19 cellular contexts compared by ENCODE assay signal in the genomic region with DNA sequence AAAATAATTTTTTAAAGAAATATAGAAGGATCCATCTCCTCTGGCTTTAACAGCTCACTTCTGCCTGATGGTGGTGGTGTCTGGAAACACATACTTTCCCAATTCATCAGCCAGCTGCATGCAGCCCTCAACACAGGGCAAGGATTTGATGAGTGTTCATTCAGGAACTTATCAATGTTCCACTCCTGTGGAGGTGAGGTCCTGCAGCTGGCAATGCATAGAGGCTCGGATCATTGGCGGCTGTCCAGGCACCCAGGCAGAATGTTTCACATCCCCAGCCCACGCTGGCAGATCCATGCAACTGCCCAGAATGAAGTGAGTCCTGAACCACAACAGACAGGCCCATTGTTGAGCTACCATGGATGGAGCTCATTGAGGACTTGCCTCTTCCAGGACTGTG. TPM values are rescaled to one million over a fixed set of nuclear protein-coding genes. Genes with fewer than 3 reads are reported as not detected.
A peak's percentile ranks its signal among the peaks of the same experiment; 100 is the strongest.
DNase-seq lines count a peak whose midpoint lies in the region; TF ChIP-seq lines count a peak whose summit lies in the region.
"Had no signal": no experiment of that assay in that cellular context is flagged by ENCODE, and none has a peak within 500 bp of the region (broad histone marks: within the 10 kb centered on the region; RNA-seq: fewer than 3 reads in every experiment).

No MANE protein-coding gene starts in this region.

- intact Hi-C loops in transverse colon (cut with DNase I; ENCODE audit: low total_unique reads), result no loop called here
- intact Hi-C loops in posterior cingulate gyrus (cut with DNase I), result no loop called here

- H3K4me1 ChIP-seq in SK-N-SH (ENCODE audit: control insufficient read depth in 1 of 2, insufficient read depth in 2 of 2, low read depth in 1 of 2, low read length in 1 of 2) (peaks cover 0 to 3% of the 10 kb centered on the region in 2 experiments; a peak in 1 of 4 replicates), fibroblast of lung (ENCODE audit: control insufficient read depth, extremely low read depth, insufficient read depth, low read length) (no peaks in the 10 kb centered on the region), transverse colon (no peaks in the 10 kb centered on the region)
- H3K4me1 ChIP-seq: lower lobe of right lung, upper lobe of left lung had no signal

- H3K79me2 ChIP-seq in SK-N-SH (ENCODE audit: insufficient read depth) (no peaks in the 10 kb centered on the region), fibroblast of lung (ENCODE audit: control insufficient read depth, insufficient read depth, low read length) (no peaks in the 10 kb centered on the region)

- H4K20me1 ChIP-seq in SK-N-SH (ENCODE audit: insufficient read depth) (no peaks in the 10 kb centered on the region), fibroblast of lung (ENCODE audit: control insufficient read depth, extremely low read depth, insufficient read depth, low read length) (no peaks in the 10 kb centered on the region)

- CTCF ChIA-PET in SK-N-SH (lab: Yijun Ruan, JAX), result interaction anchor here (1.0 to 3.4 kb wide), 5 partner anchors 12 to 519 kb away, joined by 3 to 17 read pairs (median 6); no protein-coding TSS in a partner anchor

- H3K4me3 ChIP-seq in SK-N-SH (ENCODE audit: low read depth in 2 of 2, low read length in 1 of 2), result no peak overlapping the region
- H3K4me3 ChIP-seq in fibroblast of lung (replicated peaks in 1 of 4; ENCODE audit: control extremely low read depth in 1 of 4, insufficient read depth in 1 of 4, low read depth in 3 of 4, low read length in 4 of 4), result no peak overlapping the region
- H3K4me3 ChIP-seq in skeletal muscle cell (ENCODE audit: low read depth, low read length), result no peak overlapping the region
- H3K4me3 ChIP-seq in transverse colon, result no peak overlapping the region
- H3K4me3 ChIP-seq: K562, lower lobe of right lung, upper lobe of left lung had no signal

- H3K4me2 ChIP-seq in SK-N-SH, result no peak overlapping the region
- no peak overlapping the region for H3K4me2 ChIP-seq in fibroblast of lung (ENCODE audit: extremely low read depth, insufficient read depth, low read length)

- POLR2A ChIA-PET in SK-N-SH (lab: Yijun Ruan, JAX), result no interaction called here

- H3F3A ChIP-seq in SK-N-SH (replicated peaks; ENCODE audit: insufficient read depth), result no peaks in the 10 kb centered on the region

- H3K9ac ChIP-seq in SK-N-SH, result no peak overlapping the region
- H3K9ac ChIP-seq in fibroblast of lung (ENCODE audit: insufficient read depth, low read length), result no peak overlapping the region

- TF ChIP-seq CTCF in SK-N-SH (IDR thresholded peaks at IDR 0.05) (no peak), fibroblast of lung (conservative IDR thresholded peaks at IDR 0.05 in 1 of 2, IDR thresholded peaks at IDR 0.05 in 1 of 2; ENCODE audit: low read depth in 1 of 2, low read length in 2 of 2) (no peak), transverse colon (IDR thresholded peaks at IDR 0.05) (no peak)

- no peaks in the 10 kb centered on the region for H3K9me3 ChIP-seq in SK-N-SH
- H3K9me3 ChIP-seq in fibroblast of lung (ENCODE audit: control insufficient read depth, insufficient read depth, low read depth, low read length), result no peaks in the 10 kb centered on the region
- H3K9me3 ChIP-seq in transverse colon, result no peaks in the 10 kb centered on the region
- H3K9me3 ChIP-seq: lower lobe of right lung, upper lobe of left lung had no signal

- H3K27me3 ChIP-seq in SK-N-SH (ENCODE audit: insufficient read depth) (peaks cover 13% of the 10 kb centered on the region; the same call in 1 of the 2 replicates), fibroblast of lung (ENCODE audit: control insufficient read depth, insufficient read depth, low read length) (peaks cover 35% of the 10 kb centered on the region), transverse colon (no peaks in the 10 kb centered on the region)
- H3K27me3 ChIP-seq: upper lobe of left lung had no signal

- H3K27ac ChIP-seq in SK-N-SH (ENCODE audit: low read depth in 2 of 2, low read length in 1 of 2), result no peak overlapping the region
- no peak overlapping the region for H3K27ac ChIP-seq in fibroblast of lung (ENCODE audit: insufficient read depth, low read length)
- no peak overlapping the region for H3K27ac ChIP-seq in transverse colon
- H3K27ac ChIP-seq: 22Rv1, lower lobe of right lung, upper lobe of left lung had no signal

- no peaks in the 10 kb centered on the region for H3K9me2 ChIP-seq in SK-N-SH

- H2AFZ ChIP-seq in SK-N-SH (ENCODE audit: low read depth), result no peak overlapping the region
- H2AFZ ChIP-seq in fibroblast of lung (ENCODE audit: low read length), result no peak overlapping the region

- no peak for TF ChIP-seq POLR2A in transverse colon (IDR thresholded peaks at IDR 0.05)

- 54% methylated on average over 3 of the region's 3 CpGs for WGBS in SK-N-SH (ENCODE audit: low lambda C conversion rate)
- 79 to 80% methylated on average over 3 of the region's 3 CpGs for WGBS in transverse colon (ENCODE audit: low coverage in 1 of 2), 2 donors

- DNase-seq in DMS 273 (lab: John Stamatoyannopoulos, UW; ENCODE audit: unreplicated experiment) (peak; percentile 3), DMS 273 treated with DMSO at 0.1 percent for 48 hours (lab: John Stamatoyannopoulos, UW) (no peak), SK-N-SH (no peak), fibroblast of lung (ENCODE audit: low read depth in 2 of 2) (peak; percentile 28 to 88), skeletal muscle cell (ENCODE audit: low read depth) (peak; percentile 16), transverse colon (no peak), posterior cingulate gyrus (no peak)
- no peak for DNase-seq in stimulated activated CD4-positive, alpha-beta T cell treated with anti-CD3 and anti-CD28 coated beads, Interleukin-12 subunit alpha, Interleukin-12 subunit beta, amount 100 ng/mL, for 4 hours
- DNase-seq: activated CD4-positive, CD25-positive, alpha-beta regulatory T cell; activated CD8-positive, alpha-beta memory T cell treated with anti-CD3 and anti-CD28 coated beads, Interleukin-2, amount 50 U/mL, for 48 hours; H7; lower lobe of right lung; NCI-H1436; NCI-H510A; stimulated activated naive B cell treated with anti-CD40 and anti-IgM and Interleukin-4, amounts not matched to agents 10 μg/mL and 1 μg/mL and 100 μg/mL, for 72 hours; T-helper 1 cell; upper lobe of left lung had no signal

- no peaks in the 10 kb centered on the region for H3K36me3 ChIP-seq in SK-N-SH (replicated peaks in 1 of 2; ENCODE audit: control insufficient read depth in 1 of 2, insufficient read depth in 2 of 2, low read length in 1 of 2)
- no peaks in the 10 kb centered on the region for H3K36me3 ChIP-seq in fibroblast of lung (ENCODE audit: control insufficient read depth, insufficient read depth, low read length)
- no peaks in the 10 kb centered on the region for H3K36me3 ChIP-seq in transverse colon
- H3K36me3 ChIP-seq: lower lobe of right lung, upper lobe of left lung had no signal

- in situ Hi-C loops in transverse colon (cut with MboI; ENCODE audit: low pct_ligation_motif_present in 1 of 4, low pct_unique_long_range_greater_than_20kb in 1 of 4, low sequenced_read_pairs in 3 of 4), result no loop called here

- TF ChIP-seq EP300 in SK-N-SH (IDR thresholded peaks at IDR 0.05; ENCODE audit: borderline replicate concordance in 1 of 2, low read depth in 1 of 2, low read length in 1 of 2) (no peak), transverse colon (IDR thresholded peaks at IDR 0.05; ENCODE audit: low read depth) (no peak)

- no peak for TF ChIP-seq RAD21 in SK-N-SH (IDR thresholded peaks at IDR 0.05; ENCODE audit: low read length)

TF ChIP-seq in SK-N-SH, 30 proteins besides CTCF, POLR2A, EP300 and RAD21:
- TF ChIP-seq TCF12 (IDR thresholded peaks at IDR 0.05) (peak; percentile 36; the same call in 1 of the 2 replicates), CHD2 (IDR thresholded peaks at IDR 0.05; ENCODE audit: low read length, partially characterized antibody) (no peak)

RNA-seq across cellular contexts. Expression of a gene that starts 55.2 kb away (rescaled TPM):
- polyA plus RNA-seq in SK-N-SH (2012; rRNA removed) (81.2 and 107 TPM in 2 replicates), fibroblast of lung (31.0 and 70.0 TPM in 2 replicates)
- 59.4 and 73.4 TPM in 2 replicates for polyA plus RNA-seq in SK-N-SH (2012; cell fraction: cytosol; rRNA removed)
- polyA plus RNA-seq in SK-N-SH (2012; cell fraction: nucleus; rRNA removed), result 144 and 177 TPM in 2 replicates
- total RNA-seq in fibroblast of lung (103 and 138 TPM in 2 replicates), transverse colon (100 to 1,000 TPM in 2 of 4 donors, 10 to 100 TPM in 2; 68.4 to 170 (median 119) TPM)
- polyA plus RNA-seq in fibroblast of lung (2012), result 23.3 and 68.0 TPM in 2 replicates
- 53.2 and 116 TPM in 2 replicates for polyA minus RNA-seq in fibroblast of lung (ENCODE audit: low replicate concordance)

Comparison
In these comparisons a context has a peak if more than half of its experiments do, and no peak if none do; other contexts are left out.
1. DNase-seq: peak in DMS 273 (single experiment), fibroblast of lung (2 of 2) and skeletal muscle cell (single experiment); none in DMS 273 treated with DMSO at 0.1 percent for 48 hours (single experiment), SK-N-SH (single experiment), transverse colon (single experiment), posterior cingulate gyrus (0 of 10) and stimulated activated CD4-positive, alpha-beta T cell treated with anti-CD3 and anti-CD28 coated beads, Interleukin-12 subunit alpha, Interleukin-12 subunit beta, amount 100 ng/mL, for 4 hours (single experiment).